Comparison of ENCODE assay signal across 19 cellular contexts in genomic region chr12:115810580-115810979, GRCh38.
DNase-seq lines count a peak whose midpoint lies in the region; ATAC-seq, FAIRE-seq and TF ChIP-seq lines count a peak whose summit lies in the region.
"Had no signal": no experiment of that assay in that cellular context is flagged by ENCODE, and none has a peak within 500 bp of the region (broad histone marks: within the 10 kb centered on the region; RNA-seq: fewer than 3 reads in every experiment).

No MANE protein-coding gene starts in this region.

- H3K9me3 Mint-ChIP-seq in WTC11 = peaks cover 18% of the 10 kb centered on the region

- POLR2A ChIA-PET in WTC11 (lab: Charles Lee) = no interaction called here

- H4K20me1 ChIP-seq in hepatocyte (ENCODE audit: insufficient read depth, poor library complexity, severe bottlenecking) = no peaks in the 10 kb centered on the region

- H3K9me3 ChIP-seq in hepatocyte (ENCODE audit: low read depth) (no peaks in the 10 kb centered on the region), mucosa of descending colon (no peaks in the 10 kb centered on the region)

- no peak overlapping the region for H3K4me3 Mint-ChIP-seq in WTC11
- H3K4me3 Mint-ChIP-seq: CD14-positive monocyte; CD4-positive, alpha-beta memory T cell; GM23338; HFFc6 had no signal

- H3K4me1 ChIP-seq in hepatocyte (ENCODE audit: insufficient read depth) (no peaks in the 10 kb centered on the region), mucosa of descending colon (ENCODE audit: low read depth) (no peaks in the 10 kb centered on the region)

- H3K36me3 Mint-ChIP-seq in WTC11 = peaks cover 2% of the 10 kb centered on the region; the same call in 1 of the 2 replicates
- H3K36me3 Mint-ChIP-seq: CD14-positive monocyte; CD4-positive, alpha-beta memory T cell had no signal

- no peak overlapping the region for H3K4me3 ChIP-seq in HFF-Myc (replicated peaks; ENCODE audit: low read depth, low read length)
- H3K4me3 ChIP-seq in hepatocyte = no peak overlapping the region
- H3K4me3 ChIP-seq in mucosa of descending colon = no peak overlapping the region
- H3K4me3 ChIP-seq: GM23338 had no signal

- H3K36me3 ChIP-seq in hepatocyte (replicated peaks; ENCODE audit: insufficient read depth, low read depth) (no peaks in the 10 kb centered on the region), mucosa of descending colon (ENCODE audit: low read depth) (no peaks in the 10 kb centered on the region)

- no peaks in the 10 kb centered on the region for H3K9me2 ChIP-seq in hepatocyte (replicated peaks; ENCODE audit: insufficient read depth)

- no peak for FAIRE-seq in frontal cortex (lab: Jason Lieb, UNC)
- FAIRE-seq: A204.1, H54, HepG2 had no signal

- no peak overlapping the region for H3K27ac Mint-ChIP-seq in WTC11
- H3K27ac Mint-ChIP-seq: CD14-positive monocyte; CD4-positive, alpha-beta memory T cell; GM23338; HFFc6 had no signal

- no peak overlapping the region for H2AFZ ChIP-seq in hepatocyte
- H2AFZ ChIP-seq: GM23338 had no signal

- DNase-seq in HFF-Myc (ENCODE audit: extremely low read depth, low read depth) (peak; percentile 83), hepatocyte (ENCODE audit: low spot score) (peak; percentile 64), mucosa of descending colon (no peak), frontal cortex (ENCODE audit: low spot score in 2 of 2) (no peak), WTC11 (ENCODE audit: low spot score) (no peak)
- DNase-seq: AML-193; CD4-positive, alpha-beta memory T cell; DMS79 treated with DMSO at 0.1 percent for 48 hours; GF-D8; HCEC 1CT; HFFc6; KG1 had no signal

- no peaks in the 10 kb centered on the region; the same call in none of the 2 replicates for H3K27me3 Mint-ChIP-seq in WTC11 (ENCODE audit: low read depth)

- intact Hi-C loops in mucosa of descending colon (cut with DNase I, micrococcal nuclease) = no loop called here

- peak overlapping the region; percentile 81 for H3K27ac ChIP-seq in hepatocyte

- H3K4me1 Mint-ChIP-seq in WTC11 = no peaks in the 10 kb centered on the region
- H3K4me1 Mint-ChIP-seq: CD14-positive monocyte; CD4-positive, alpha-beta memory T cell; GM23338 had no signal

- no peaks in the 10 kb centered on the region for H3K79me2 ChIP-seq in hepatocyte

- H3K27me3 ChIP-seq in hepatocyte = no peaks in the 10 kb centered on the region

- ATAC-seq in mucosa of descending colon = peak; percentile 58
- ATAC-seq in HG03571 (IDR thresholded peaks at IDR 0.05; ENCODE audit: unreplicated experiment) = no peak
- no peak for ATAC-seq in HG03521 (IDR thresholded peaks at IDR 0.05; ENCODE audit: unreplicated experiment)
- ATAC-seq in WTC11 = no peak
- ATAC-seq: GM23338, HepG2 had no signal

- 45% methylated on average over 4 of the region's 4 CpGs for whole genome bisulfite sequencing in hepatocyte (ENCODE audit: low lambda C conversion rate, missing lambda C conversion rate)

- TF ChIP-seq CTCF in HFF-Myc (IDR thresholded peaks at IDR 0.05; ENCODE audit: low read depth, low read length, missing control alignments) (no peak), hepatocyte (IDR thresholded peaks at IDR 0.05; ENCODE audit: poor library complexity) (no peak), mucosa of descending colon (IDR thresholded peaks at IDR 0.05) (no peak), WTC11 (IDR thresholded peaks at IDR 0.05) (no peak)

- CTCF ChIA-PET in WTC11 (lab: Charles Lee) = no interaction called here

- peak overlapping the region; percentile 15 for H3K4me2 ChIP-seq in hepatocyte
- H3K4me2 ChIP-seq: GM23338 had no signal

TF ChIP-seq in WTC11, 78 proteins besides CTCF, POLR2A, EP300 and RAD21:
- TF ChIP-seq CREM (CRISPR knock-in tag; IDR thresholded peaks at IDR 0.05) (no peak), CBFB (CRISPR knock-in tag; IDR thresholded peaks at IDR 0.05; ENCODE audit: low read depth) (no peak), ZNF396 (CRISPR knock-in tag; IDR thresholded peaks at IDR 0.05; ENCODE audit: borderline replicate concordance) (no peak)

Comparison
In these comparisons a context has a peak if more than half of its experiments do, and no peak if none do; other contexts are left out.
1. DNase-seq: peak in HFF-Myc (single experiment) and hepatocyte (single experiment); none in mucosa of descending colon (0 of 3), frontal cortex (0 of 2) and WTC11 (single experiment).